Comparison of ENCODE assay signal across 22 cellular contexts in the genomic region with DNA sequence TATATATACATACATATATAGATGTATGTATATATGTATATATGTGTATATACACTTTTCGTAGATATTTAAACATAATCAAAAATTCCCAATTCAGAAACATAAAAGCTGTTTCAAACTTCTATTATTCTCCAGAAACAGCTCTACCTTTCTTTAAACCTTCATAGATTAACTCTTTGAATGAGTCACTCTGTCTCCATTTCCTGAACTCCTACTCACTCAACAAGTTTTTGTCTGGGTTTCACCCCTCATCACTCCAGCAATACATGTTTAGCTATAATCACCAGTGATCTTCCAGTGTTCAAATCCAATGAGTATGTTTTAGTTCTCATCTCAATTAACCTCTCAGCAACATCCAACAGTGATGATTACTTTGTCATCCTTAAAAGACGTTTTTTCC. TPM values are rescaled to one million over a fixed set of nuclear protein-coding genes. Genes with fewer than 3 reads are reported as not detected.
DNase-seq lines count a peak whose midpoint lies in the region; ATAC-seq, FAIRE-seq and TF ChIP-seq lines count a peak whose summit lies in the region.
"Had no signal": no experiment of that assay in that cellular context is flagged by ENCODE, and none has a peak within 500 bp of the region (broad histone marks: within the 10 kb centered on the region; RNA-seq: fewer than 3 reads in every experiment).

No MANE protein-coding gene starts in this region.

- POLR2A ChIA-PET in SK-N-SH (lab: Yijun Ruan, JAX) (no interaction called here), endothelial cell of umbilical vein (lab: Charles Lee) (no interaction called here), T-cell (lab: Charles Lee) (no interaction called here)

- FAIRE-seq in endothelial cell of umbilical vein (lab: Jason Lieb, UNC), result peak; percentile 24
- FAIRE-seq: GM12878, GM19239, H1 had no signal

- TF ChIP-seq EP300 in SK-N-SH (IDR thresholded peaks at IDR 0.05; ENCODE audit: borderline replicate concordance in 1 of 2, low read depth in 1 of 2, low read length in 1 of 2), result no peak

- no peaks in the 10 kb centered on the region for H3K36me3 Mint-ChIP-seq in T-cell

- no peaks in the 10 kb centered on the region for H3F3A ChIP-seq in SK-N-SH (replicated peaks; ENCODE audit: insufficient read depth)

- no peak for TF ChIP-seq RAD21 in SK-N-SH (IDR thresholded peaks at IDR 0.05; ENCODE audit: low read length)

- no peaks in the 10 kb centered on the region for H3K9me1 ChIP-seq in endothelial cell of umbilical vein (replicated peaks; ENCODE audit: control insufficient read depth, extremely low read depth, insufficient read depth, low read length)

- H3K79me2 ChIP-seq in SK-N-SH (ENCODE audit: insufficient read depth) (no peaks in the 10 kb centered on the region), endothelial cell of umbilical vein (ENCODE audit: control insufficient read depth, insufficient read depth, low read length) (no peaks in the 10 kb centered on the region)

- H3K9me3 Mint-ChIP-seq in T-cell, result peaks cover 0 to 15% (median 5%) of the 10 kb centered on the region in 3 donors

- H3K9ac ChIP-seq in SK-N-SH (no peak overlapping the region), endothelial cell of umbilical vein (replicated peaks; ENCODE audit: extremely low read depth, insufficient read depth, low read length) (no peak overlapping the region)

- H3K9me3 ChIP-seq in SK-N-SH (no peaks in the 10 kb centered on the region), endothelial cell of umbilical vein (replicated peaks; ENCODE audit: control insufficient read depth, insufficient read depth, low read length) (no peaks in the 10 kb centered on the region)

- ATAC-seq in T-cell (replicated peaks in 1 of 4), result no peak
- ATAC-seq: GM12878 had no signal

- no peak for TF ChIP-seq POLR2A in endothelial cell of umbilical vein (IDR thresholded peaks at IDR 0.05; ENCODE audit: low read depth, low read length)

- no peak overlapping the region for H3K4me3 Mint-ChIP-seq in T-cell

- WGBS in SK-N-SH (ENCODE audit: low lambda C conversion rate), result 60% methylated on average over 2 of the region's 2 CpGs

- CTCF ChIA-PET in SK-N-SH (lab: Yijun Ruan, JAX), result no interaction called here
- CTCF ChIA-PET in endothelial cell of umbilical vein (lab: Charles Lee), result interaction anchor here (1.1 to 1.5 kb wide), 2 partner anchors 9 to 11 kb away, joined by 4 to 5 read pairs; partner anchors contain the start of gene DGKB
- CTCF ChIA-PET in T-cell (lab: Charles Lee), result interaction anchor here in 1 of 2 donors (0.5 kb wide), 1 partner anchor 1695 kb away, joined by 3 read pairs; no protein-coding TSS in a partner anchor

- H3K27ac Mint-ChIP-seq in T-cell, result no peak overlapping the region

- H3K27me3 Mint-ChIP-seq in T-cell, result no peaks in the 10 kb centered on the region

- H4K20me1 ChIP-seq in SK-N-SH (ENCODE audit: insufficient read depth) (no peaks in the 10 kb centered on the region), endothelial cell of umbilical vein (replicated peaks; ENCODE audit: control insufficient read depth, extremely low read depth, insufficient read depth, low read length) (no peaks in the 10 kb centered on the region)

- no peak overlapping the region for H3K4me2 ChIP-seq in SK-N-SH
- no peak overlapping the region for H3K4me2 ChIP-seq in endothelial cell of umbilical vein (ENCODE audit: insufficient read depth, low read length)

- H3K4me3 ChIP-seq in SK-N-SH (ENCODE audit: low read depth in 2 of 2, low read length in 1 of 2) (no peak overlapping the region), endothelial cell of umbilical vein (replicated peaks in 1 of 3; ENCODE audit: insufficient read depth in 1 of 3, low read depth in 1 of 3, low read length in 3 of 3) (no peak overlapping the region)
- H3K4me3 ChIP-seq: GM12878 had no signal

- intact Hi-C loops in endothelial cell of umbilical vein (cut with micrococcal nuclease), result no loop called here

- H3K4me1 Mint-ChIP-seq in T-cell, result no peaks in the 10 kb centered on the region

- H2AFZ ChIP-seq in SK-N-SH (ENCODE audit: low read depth), result no peak overlapping the region
- no peak overlapping the region for H2AFZ ChIP-seq in endothelial cell of umbilical vein (ENCODE audit: low read depth, low read length)

- peaks cover 5% of the 10 kb centered on the region in 2 experiments; a peak in 2 of 4 replicates for H3K4me1 ChIP-seq in SK-N-SH (ENCODE audit: control insufficient read depth in 1 of 2, insufficient read depth in 2 of 2, low read depth in 1 of 2, low read length in 1 of 2)
- no peaks in the 10 kb centered on the region for H3K4me1 ChIP-seq in endothelial cell of umbilical vein (ENCODE audit: control insufficient read depth, extremely low read depth, insufficient read depth, low read length)

- H3K27me3 ChIP-seq in SK-N-SH (ENCODE audit: insufficient read depth), result no peaks in the 10 kb centered on the region
- H3K27me3 ChIP-seq in endothelial cell of umbilical vein (ENCODE audit: control insufficient read depth in 2 of 2, insufficient read depth in 2 of 2, low read length in 2 of 2), result no peaks in the 10 kb centered on the region

- DNase-seq in ELR (ENCODE audit: low read depth) (peak; percentile 36), HCEC 1CT (peak; percentile 17), SK-N-SH (no peak), endothelial cell of umbilical vein (ENCODE audit: low read depth, low spot score) (peak; percentile 4), DMS 273 (lab: John Stamatoyannopoulos, UW; ENCODE audit: unreplicated experiment) (no peak), T-helper 9 cell (no peak), T-cell (no peak)
- DNase-seq in stimulated activated CD4-positive, alpha-beta T cell treated with anti-CD3 and anti-CD28 coated beads, Interleukin-15, amount 100 ng/mL, for 24 hours, result no peak
- DNase-seq: AML-193; DMS 273 treated with DMSO at 0.1 percent for 48 hours; GF-D8; NCI-H1105; NCI-H2081; NCI-H2171 treated with DMSO at 0.1 percent for 48 hours; NCI-H748 treated with DMSO at 0.1 percent for 48 hours; NK-92 treated with Interleukin-12 subunit alpha and Interleukin-12 subunit beta, amount 100 ng/mL, for 24 hours; Right ventricle myocardium superior had no signal

- dilution Hi-C loops in endothelial cell of umbilical vein (cut with MboI; ENCODE audit: extremely low pct_ligation_motif_present, low sequenced_read_pairs), result no loop called here

- TF ChIP-seq CTCF in SK-N-SH (IDR thresholded peaks at IDR 0.05) (no peak), endothelial cell of umbilical vein (IDR thresholded peaks at IDR 0.05; ENCODE audit: extremely low read depth in 1 of 2, insufficient read depth in 1 of 2, low read depth in 1 of 2, low read length in 2 of 2) (no peak)

- no peak overlapping the region for H3K27ac ChIP-seq in SK-N-SH (ENCODE audit: low read depth in 2 of 2, low read length in 1 of 2)
- no peak overlapping the region for H3K27ac ChIP-seq in endothelial cell of umbilical vein (ENCODE audit: insufficient read depth, low read depth, low read length)
- H3K27ac ChIP-seq: C4-2B had no signal

- H3K9me2 ChIP-seq in SK-N-SH, result no peaks in the 10 kb centered on the region

- H3K36me3 ChIP-seq in SK-N-SH (replicated peaks in 1 of 2; ENCODE audit: control insufficient read depth in 1 of 2, insufficient read depth in 2 of 2, low read length in 1 of 2) (peaks cover 0 to 4% of the 10 kb centered on the region in 2 experiments), endothelial cell of umbilical vein (ENCODE audit: control insufficient read depth in 2 of 2, extremely low read depth in 1 of 2, insufficient read depth in 2 of 2, low read length in 2 of 2) (no peaks in the 10 kb centered on the region)

- no TSS peak for BruUV-seq in endothelial cell of umbilical vein (replicated peaks; lab: Mats Ljungman, UMichigan)

TF ChIP-seq in SK-N-SH, 30 proteins besides CTCF, POLR2A, EP300 and RAD21 (continues in another document):
- TF ChIP-seq NRF1 (IDR thresholded peaks at IDR 0.05; ENCODE audit: low read depth, low read length), result no peak
- TF ChIP-seq PBX3 (IDR thresholded peaks at IDR 0.05), result 0 out of 2 replicates have a peak, but pooled peaks have one; percentile 10
- TF ChIP-seq FOXM1 (IDR thresholded peaks at IDR 0.05; ENCODE audit: low read depth), result no peak

TF ChIP-seq in endothelial cell of umbilical vein, 7 proteins besides CTCF, POLR2A, EP300 and RAD21:
- TF ChIP-seq GATA2 (IDR thresholded peaks at IDR 0.05; ENCODE audit: insufficient read depth, insufficient read length, low read depth, low read length), result no peak
- TF ChIP-seq FOS (IDR thresholded peaks at IDR 0.05; ENCODE audit: borderline replicate concordance, insufficient read depth, low read length), result peak; percentile 53
- TF ChIP-seq MYC (IDR thresholded peaks at IDR 0.05; ENCODE audit: low read depth, low read length), result no peak

RNA-seq across cellular contexts. Expression of gene DGKB, which starts 9.6 kb away (rescaled TPM):
- polyA plus RNA-seq in SK-N-SH (2012; rRNA removed), result 2.1 and 3.3 TPM in 2 replicates
- 3.1 and 3.3 TPM in 2 replicates for polyA plus RNA-seq in SK-N-SH (2012; cell fraction: cytosol; rRNA removed)
- 3.8 and 4.9 TPM in 2 replicates for polyA plus RNA-seq in SK-N-SH (2012; cell fraction: nucleus; rRNA removed)
- total RNA-seq in endothelial cell of umbilical vein, result 0.44 TPM in 1 of 2 replicates, not detected in the other
- polyA plus RNA-seq in endothelial cell of umbilical vein, result not detected in 2 replicates
- polyA plus RNA-seq in endothelial cell of umbilical vein (2011; cell fraction: cytosol; rRNA removed), result not detected in 2 replicates
- 0.42 TPM in 1 of 2 replicates, not detected in the other for polyA plus RNA-seq in endothelial cell of umbilical vein (2011; cell fraction: nucleus; rRNA removed)
- not detected in 2 replicates for polyA plus RNA-seq in endothelial cell of umbilical vein (2012)
- not detected in 2 replicates for polyA minus RNA-seq in endothelial cell of umbilical vein
- not detected for polyA minus RNA-seq in endothelial cell of umbilical vein (2011; cell fraction: cytosol; rRNA and poly(A)+ RNA removed)
- polyA minus RNA-seq in endothelial cell of umbilical vein (2011; cell fraction: nucleus; rRNA and poly(A)+ RNA removed), result 0.19 TPM in 1 of 2 replicates, not detected in the other
- not detected for total RNA-seq in T-cell
- total RNA-seq: OCI-LY7 had no signal

Comparison
In these comparisons a context has a peak if more than half of its experiments do, and no peak if none do; other contexts are left out.
1. DNase-seq: peak in ELR (single experiment), HCEC 1CT (single experiment) and endothelial cell of umbilical vein (single experiment); none in SK-N-SH (single experiment), stimulated activated CD4-positive, alpha-beta T cell treated with anti-CD3 and anti-CD28 coated beads, Interleukin-15, amount 100 ng/mL, for 24 hours (single experiment), DMS 273 (single experiment), T-helper 9 cell (single experiment) and T-cell (0 of 34).